In the genomic region with DNA sequence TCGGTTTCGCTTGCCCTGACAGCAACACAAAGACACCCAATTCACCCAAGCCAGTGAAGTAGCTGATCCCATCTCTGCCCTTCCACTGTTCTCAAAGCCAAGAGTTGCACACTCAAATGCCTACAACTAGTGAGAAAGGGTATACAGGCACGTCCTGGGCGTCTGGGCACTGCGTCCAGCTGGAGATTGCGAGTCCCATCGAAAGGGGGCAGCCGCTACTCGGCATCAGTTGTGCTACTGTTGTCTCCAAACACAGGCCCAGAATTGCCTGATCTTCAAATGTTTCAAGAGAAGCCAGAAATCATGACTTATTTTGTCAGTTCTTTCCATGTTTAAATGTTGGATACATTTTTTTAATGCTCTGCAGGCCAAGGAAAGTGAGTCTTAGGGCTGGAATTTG, we compare ENCODE assay signal across 30 cellular contexts.
"Had no signal": no experiment of that assay in that cellular context is flagged by ENCODE, and none has a peak within 500 bp of the region (broad histone marks: within the 10 kb centered on the region; RNA-seq: fewer than 3 reads in every experiment).

No MANE protein-coding gene starts in this region.

- H3K9ac ChIP-seq: neural progenitor cell, parathyroid adenoma had no signal

- H3K9me3 ChIP-seq: thyroid gland had no signal

- FAIRE-seq: kidney had no signal

- H3K79me2 ChIP-seq: parathyroid adenoma had no signal

- ATAC-seq: heart left ventricle; left colon; naive thymus-derived CD4-positive, alpha-beta T cell; stimulated activated naive B cell treated with anti-CD40 and anti-IgM and Interleukin-4, amounts not matched to agents 10 μg/mL and 1 μg/mL and 100 μg/mL, for 72 hours had no signal

- H3K27ac ChIP-seq: brain microvascular endothelial cell, coronary artery, dorsolateral prefrontal cortex, heart left ventricle, neural progenitor cell, parathyroid adenoma, right atrium auricular region, stomach, thyroid gland, upper lobe of left lung had no signal

- H2AFZ ChIP-seq: neural progenitor cell, parathyroid adenoma had no signal

- H3K36me3 ChIP-seq: brain microvascular endothelial cell, heart left ventricle, neural progenitor cell, right atrium auricular region, stomach, thyroid gland, upper lobe of left lung had no signal

- H3K4me3 ChIP-seq: coronary artery, dorsolateral prefrontal cortex, heart left ventricle, neural progenitor cell, right atrium auricular region, stomach, thyroid gland, upper lobe of left lung had no signal

- H3K4me1 ChIP-seq: parathyroid adenoma had no signal

- H3K27me3 ChIP-seq: neural progenitor cell, thyroid gland had no signal

- DNase-seq: activated CD4-positive, alpha-beta memory T cell treated with anti-CD3 and anti-CD28 coated beads for 36 hours; activated CD4-positive, alpha-beta T cell treated with anti-CD3 and anti-CD28 coated beads, Interleukin-2, amount 10 ng/mL, durations not matched to agents 24 days and 14 days; activated CD4-positive, CD25-positive, alpha-beta regulatory T cell treated with anti-CD3 and anti-CD28 coated beads, Interleukin-2, amount 50 U/mL, for 72 hours; activated CD8-positive, alpha-beta memory T cell treated with anti-CD3 and anti-CD28 coated beads, Interleukin-2, amount 50 U/mL, for 4 hours; activated gamma-delta T cell; activated naive CD4-positive, alpha-beta T cell treated with anti-CD3 and anti-CD28 coated beads, Interleukin-2, amount 10 ng/mL, durations not matched to agents 7 days and 5 days; activated naive CD8-positive, alpha-beta T cell treated with anti-CD3 and anti-CD28 coated beads, Interleukin-2, amount 10 ng/mL, durations not matched to agents 7 days and 5 days; activated T-cell treated with anti-CD3 and anti-CD28 coated beads, Interleukin-2, amount 50 U/mL, for 1 hour; brain microvascular endothelial cell; effector memory CD4-positive, alpha-beta T cell; foreskin fibroblast; heart left ventricle; immature natural killer cell; kidney; left colon; mammary epithelial cell; naive thymus-derived CD4-positive, alpha-beta T cell; occipital lobe; stimulated activated CD4-positive, alpha-beta T cell treated with anti-CD3 and anti-CD28 coated beads, Interleukin-15, amount 100 ng/mL, for 24 hours; stimulated activated CD4-positive, alpha-beta T cell treated with anti-CD3 and anti-CD28 coated beads, Interleukin-2, amount 100 ng/mL, for 24 hours; stimulated activated naive B cell treated with anti-CD40 and anti-IgM and Interleukin-4, amounts not matched to agents 10 μg/mL and 1 μg/mL and 100 μg/mL, for 72 hours; stomach; T1000; thyroid gland; upper lobe of left lung had no signal
